ENCODE assay signal across 8 cellular contexts in genomic region chr3:49295489-49296058, GRCh38. TPM values are rescaled to one million over a fixed set of nuclear protein-coding genes. Genes with fewer than 3 reads are reported as not detected.
DNase-seq lines count a peak whose midpoint lies in the region; ATAC-seq and TF ChIP-seq lines count a peak whose summit lies in the region.

No MANE protein-coding gene starts in this region.

- no peak for ATAC-seq in GM18519 (IDR thresholded peaks at IDR 0.05; ENCODE audit: low FRiP score, unreplicated experiment)

- H3K4me1 ChIP-seq in hepatocyte (ENCODE audit: insufficient read depth), result no peaks in the 10 kb centered on the region

- no peak overlapping the region for H3K4me2 ChIP-seq in hepatocyte

- no peaks in the 10 kb centered on the region for H3K9me3 Mint-ChIP-seq in activated naive CD4-positive, alpha-beta T cell treated with anti-CD3 and anti-CD28 coated beads for 36 hours

- TF ChIP-seq CTCF in hepatocyte (IDR thresholded peaks at IDR 0.05; ENCODE audit: poor library complexity), result peak; percentile 55

- H3K27me3 Mint-ChIP-seq in activated naive CD4-positive, alpha-beta T cell treated with anti-CD3 and anti-CD28 coated beads for 36 hours (ENCODE audit: low read depth), result no peaks in the 10 kb centered on the region

- H3K27ac Mint-ChIP-seq in activated naive CD4-positive, alpha-beta T cell treated with anti-CD3 and anti-CD28 coated beads for 36 hours, result no peak overlapping the region

- H3K36me3 ChIP-seq in hepatocyte (replicated peaks; ENCODE audit: insufficient read depth, low read depth), result no peaks in the 10 kb centered on the region

- 93% methylated on average over 11 of the region's 11 CpGs for WGBS in hepatocyte (ENCODE audit: low lambda C conversion rate, missing lambda C conversion rate)

- H3K9me2 ChIP-seq in hepatocyte (replicated peaks; ENCODE audit: insufficient read depth), result no peaks in the 10 kb centered on the region

- intact Hi-C loops in activated naive CD4-positive, alpha-beta T cell treated with anti-CD3 and anti-CD28 coated beads for 36 hours (cut with micrococcal nuclease), result loop anchor here (1.0 to 10.0 kb wide), 3 partner anchors 45 to 379 kb away; partner anchors contain the start of genes APEH and USP4

- DNase-seq in NCI-H146 (lab: John Stamatoyannopoulos, UW) (peak; percentile 4), NCI-H146 treated with DMSO at 0.1 percent for 48 hours (lab: John Stamatoyannopoulos, UW; ENCODE audit: unreplicated experiment) (no peak), MV-4-11 (lab: John Stamatoyannopoulos, UW) (peak; percentile 35), hepatocyte (ENCODE audit: low spot score) (no peak), NCI-H128 (lab: John Stamatoyannopoulos, UW; ENCODE audit: unreplicated experiment) (no peak)
- DNase-seq in activated naive CD4-positive, alpha-beta T cell treated with anti-CD3 and anti-CD28 coated beads for 36 hours, result peak; percentile 51
- peak; percentile 36 for DNase-seq in stimulated activated CD8-positive, alpha-beta memory T cell treated with anti-CD3 and anti-CD28 coated beads, Interleukin-4, amount 100 ng/mL, for 48 hours

- H3K4me1 Mint-ChIP-seq in activated naive CD4-positive, alpha-beta T cell treated with anti-CD3 and anti-CD28 coated beads for 36 hours (ENCODE audit: low read depth), result no peaks in the 10 kb centered on the region

- CTCF ChIA-PET in activated naive CD4-positive, alpha-beta T cell treated with anti-CD3 and anti-CD28 coated beads for 36 hours (lab: Charles Lee), result interaction anchor here (1.3 kb wide), 1 partner anchor 154 kb away, joined by 3 read pairs; no protein-coding TSS in a partner anchor

- no peak overlapping the region for H2AFZ ChIP-seq in hepatocyte

- H3K27ac ChIP-seq in hepatocyte, result no peak overlapping the region

- H3K9me3 ChIP-seq in hepatocyte (ENCODE audit: low read depth), result no peaks in the 10 kb centered on the region

- no peak overlapping the region for H3K4me3 ChIP-seq in hepatocyte

- H3K36me3 Mint-ChIP-seq in activated naive CD4-positive, alpha-beta T cell treated with anti-CD3 and anti-CD28 coated beads for 36 hours (ENCODE audit: low read depth), result peaks cover 37% of the 10 kb centered on the region

- no peaks in the 10 kb centered on the region for H4K20me1 ChIP-seq in hepatocyte (ENCODE audit: insufficient read depth, poor library complexity, severe bottlenecking)

- no peaks in the 10 kb centered on the region for H3K27me3 ChIP-seq in hepatocyte

- no peaks in the 10 kb centered on the region for H3K79me2 ChIP-seq in hepatocyte

- no peak overlapping the region for H3K4me3 Mint-ChIP-seq in activated naive CD4-positive, alpha-beta T cell treated with anti-CD3 and anti-CD28 coated beads for 36 hours

RNA-seq across cellular contexts. Expression of gene C3orf62, which starts 18.5 kb away (rescaled TPM):
- 1 to 10 TPM; 1.7 TPM for total RNA-seq in activated naive CD4-positive, alpha-beta T cell treated with anti-CD3 and anti-CD28 coated beads for 36 hours
- 1.8 and 4.5 TPM in 2 replicates for total RNA-seq in hepatocyte
- polyA plus RNA-seq in hepatocyte, result 2.8 and 3.3 TPM in 2 replicates

RNA-seq across cellular contexts. Expression of gene USP4, which starts 44.3 kb away (rescaled TPM):
- 10 to 100 TPM; 68.0 to 69.7 TPM for total RNA-seq in activated naive CD4-positive, alpha-beta T cell treated with anti-CD3 and anti-CD28 coated beads for 36 hours
- 14.4 and 20.1 TPM in 2 replicates for total RNA-seq in hepatocyte
- 23.9 and 26.5 TPM in 2 replicates for polyA plus RNA-seq in hepatocyte

Comparison
In these comparisons a context has a peak if more than half of its experiments do, and no peak if none do; other contexts are left out.
1. DNase-seq: peak in NCI-H146 (single experiment), MV-4-11 (single experiment), activated naive CD4-positive, alpha-beta T cell treated with anti-CD3 and anti-CD28 coated beads for 36 hours (single experiment) and stimulated activated CD8-positive, alpha-beta memory T cell treated with anti-CD3 and anti-CD28 coated beads, Interleukin-4, amount 100 ng/mL, for 48 hours (single experiment); none in NCI-H146 treated with DMSO at 0.1 percent for 48 hours (single experiment), hepatocyte (single experiment) and NCI-H128 (single experiment).